4 cellular contexts compared by ENCODE assay signal in genomic region chr2:71298914-71299313, GRCh38.
"Had no signal": no experiment of that assay in that cellular context is flagged by ENCODE, and none has a peak within 500 bp of the region (broad histone marks: within the 10 kb centered on the region; RNA-seq: fewer than 3 reads in every experiment).

No MANE protein-coding gene starts in this region.

- H3K9ac ChIP-seq: GM23248 had no signal

- DNase-seq: GOT3 had no signal

- H3K4me3 ChIP-seq: GM23248, HAP-1 had no signal

- H3K36me3 ChIP-seq: HAP-1 had no signal

- H3K27ac ChIP-seq: GM23248 had no signal

- ATAC-seq: HCT116 had no signal

- H3K9me3 ChIP-seq: HAP-1 had no signal

- H3K4me1 ChIP-seq: HAP-1 had no signal
